Comparison of ENCODE assay signal across 8 cellular contexts in the genomic region with DNA sequence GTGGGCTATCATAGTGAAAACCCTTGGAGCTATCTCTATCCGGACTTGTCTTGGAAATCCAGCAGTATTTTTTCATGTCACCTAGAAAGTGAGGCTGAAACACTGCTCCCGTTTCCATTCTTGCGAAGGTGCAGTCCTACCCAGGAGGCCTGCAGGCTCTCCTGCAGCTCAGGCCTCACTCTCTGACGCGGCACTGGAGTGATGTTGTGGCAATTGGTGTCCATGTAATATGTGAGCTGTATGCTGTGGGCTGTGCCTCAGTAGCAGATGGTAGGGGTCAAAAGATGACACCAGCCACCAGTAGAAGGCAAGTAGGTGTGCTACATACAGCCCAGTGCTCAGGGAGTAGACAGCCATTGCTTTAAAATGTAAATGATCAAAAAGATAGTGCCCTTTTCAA. TPM values are rescaled to one million over a fixed set of nuclear protein-coding genes. Genes with fewer than 3 reads are reported as not detected.
"Had no signal": no experiment of that assay in that cellular context is flagged by ENCODE, and none has a peak within 500 bp of the region (broad histone marks: within the 10 kb centered on the region; RNA-seq: fewer than 3 reads in every experiment).

No MANE protein-coding gene starts in this region.

- FAIRE-seq: H1, H54, HepG2 had no signal

- H3K27ac ChIP-seq: HL-60 had no signal

- ATAC-seq: GM23338, HepG2 had no signal

- DNase-seq: H9, HCEC 1CT, KBM-7 had no signal

- H3K4me2 ChIP-seq: GM23338 had no signal

- H3K4me3 ChIP-seq: GM23338 had no signal

RNA-seq across cellular contexts. Expression of gene ZNF680, which starts 28.1 kb away (rescaled TPM):
- polyA plus RNA-seq: H1 had no signal
